In genomic region chr6:137906020-137906472, GRCh38 we compare ENCODE assay signal across 29 cellular contexts. TPM values are rescaled to one million over a fixed set of nuclear protein-coding genes. Genes with fewer than 3 reads are reported as not detected.
DNase-seq lines count a peak whose midpoint lies in the region; ATAC-seq lines count a peak whose summit lies in the region.
"Had no signal": no experiment of that assay in that cellular context is flagged by ENCODE, and none has a peak within 500 bp of the region (broad histone marks: within the 10 kb centered on the region; RNA-seq: fewer than 3 reads in every experiment).

No MANE protein-coding gene starts in this region.

- no peak overlapping the region for H2AK5ac ChIP-seq in neuronal stem cell (ENCODE audit: low read depth, low read length)

- H2BK5ac ChIP-seq in neuronal stem cell (ENCODE audit: low read length), result no peak overlapping the region

- no peaks in the 10 kb centered on the region for H3K9me3 ChIP-seq in CD8-positive, alpha-beta memory T cell (ENCODE audit: low read length)
- no peaks in the 10 kb centered on the region for H3K9me3 ChIP-seq in neuronal stem cell (replicated peaks in 1 of 2; ENCODE audit: control insufficient read depth in 2 of 2, insufficient read depth in 1 of 2, low read depth in 1 of 2, low read length in 2 of 2)
- H3K9me3 ChIP-seq: testis had no signal

- no peak for ATAC-seq in activated CD4-positive, alpha-beta T cell treated with anti-CD3 and anti-CD28 coated beads for 36 hours
- ATAC-seq in activated naive CD8-positive, alpha-beta T cell treated with anti-CD3 and anti-CD28 coated beads, Interleukin-2, amount 50 U/mL, for 24 hours, result no peak
- ATAC-seq in GM21390 (IDR thresholded peaks at IDR 0.05; ENCODE audit: unreplicated experiment), result no peak
- ATAC-seq: left colon had no signal

- no peak overlapping the region for H3K4me2 ChIP-seq in neuronal stem cell (ENCODE audit: insufficient read depth, low read length, poor library complexity, severe bottlenecking)

- no peak overlapping the region for H2BK120ac ChIP-seq in neuronal stem cell (ENCODE audit: low read depth, low read length)

- no peak overlapping the region for H2BK15ac ChIP-seq in neuronal stem cell (ENCODE audit: low read length)

- H3K4me1 Mint-ChIP-seq in activated CD4-positive, alpha-beta T cell treated with anti-CD3 and anti-CD28 coated beads for 36 hours, result peaks cover 76% of the 10 kb centered on the region
- H3K4me1 Mint-ChIP-seq in activated naive CD8-positive, alpha-beta T cell treated with anti-CD3 and anti-CD28 coated beads, Interleukin-2, amount 50 U/mL, for 24 hours, result peaks cover 89% of the 10 kb centered on the region
- H3K4me1 Mint-ChIP-seq in CD8-positive, alpha-beta memory T cell, result peaks cover 19 to 34% (median 28%) of the 10 kb centered on the region in 3 donors

- H4K91ac ChIP-seq in neuronal stem cell (ENCODE audit: low read depth, low read length, poor library complexity), result no peak overlapping the region

- H3K27ac ChIP-seq in ACC112 (ENCODE audit: low read depth, low read length), result no peak overlapping the region
- no peak overlapping the region for H3K27ac ChIP-seq in CD8-positive, alpha-beta memory T cell (ENCODE audit: low read depth, low read length)
- H3K27ac ChIP-seq in neuronal stem cell (replicated peaks; ENCODE audit: low read length), result no peak overlapping the region
- H3K27ac ChIP-seq: SK-N-MC, testis had no signal

- H3K36me3 Mint-ChIP-seq in activated CD4-positive, alpha-beta T cell treated with anti-CD3 and anti-CD28 coated beads for 36 hours (ENCODE audit: low read depth), result peaks cover 3% of the 10 kb centered on the region
- no peaks in the 10 kb centered on the region for H3K36me3 Mint-ChIP-seq in activated naive CD8-positive, alpha-beta T cell treated with anti-CD3 and anti-CD28 coated beads, Interleukin-2, amount 50 U/mL, for 24 hours (ENCODE audit: low read depth)
- H3K36me3 Mint-ChIP-seq in CD8-positive, alpha-beta memory T cell, result no peaks in the 10 kb centered on the region
- H3K36me3 Mint-ChIP-seq: CD4-positive, alpha-beta memory T cell; immature natural killer cell had no signal

- no peak overlapping the region for H3K23ac ChIP-seq in neuronal stem cell (ENCODE audit: low read depth, low read length, poor library complexity)

- peak overlapping the region; percentile 10 for H3K4me3 Mint-ChIP-seq in activated CD4-positive, alpha-beta T cell treated with anti-CD3 and anti-CD28 coated beads for 36 hours
- H3K4me3 Mint-ChIP-seq in activated naive CD8-positive, alpha-beta T cell treated with anti-CD3 and anti-CD28 coated beads, Interleukin-2, amount 50 U/mL, for 24 hours, result no peak overlapping the region
- no peak overlapping the region for H3K4me3 Mint-ChIP-seq in CD8-positive, alpha-beta memory T cell

- peak overlapping the region; percentile 77 for H3K27ac Mint-ChIP-seq in activated CD4-positive, alpha-beta T cell treated with anti-CD3 and anti-CD28 coated beads for 36 hours
- peak overlapping the region; percentile 99 for H3K27ac Mint-ChIP-seq in activated naive CD8-positive, alpha-beta T cell treated with anti-CD3 and anti-CD28 coated beads, Interleukin-2, amount 50 U/mL, for 24 hours
- H3K27ac Mint-ChIP-seq in CD8-positive, alpha-beta memory T cell, result no peak overlapping the region

- H3K4me1 ChIP-seq in ACC112 (ENCODE audit: control insufficient read depth, insufficient read depth, low read length, unreplicated experiment) (no peaks in the 10 kb centered on the region), neuronal stem cell (ENCODE audit: control insufficient read depth in 2 of 2, insufficient read depth in 1 of 2, low read depth in 1 of 2, low read length in 2 of 2) (no peaks in the 10 kb centered on the region)
- H3K4me1 ChIP-seq in CD8-positive, alpha-beta memory T cell (ENCODE audit: insufficient read depth, low read length), result peaks cover 7% of the 10 kb centered on the region
- H3K4me1 ChIP-seq: testis had no signal

- no peak overlapping the region for H3K4ac ChIP-seq in neuronal stem cell (ENCODE audit: low read length)

- no peaks in the 10 kb centered on the region for H3K79me1 ChIP-seq in neuronal stem cell (ENCODE audit: low read depth, low read length)

- no peak overlapping the region for H3K14ac ChIP-seq in neuronal stem cell (ENCODE audit: low read length)

- H3K4me3 ChIP-seq in ACC112 (ENCODE audit: low read depth, low read length) (no peak overlapping the region), neuronal stem cell (ENCODE audit: low read length in 2 of 2) (no peak overlapping the region)
- H3K4me3 ChIP-seq in CD8-positive, alpha-beta memory T cell (ENCODE audit: low read length), result no peak overlapping the region
- H3K4me3 ChIP-seq: SK-N-MC, testis had no signal

- CTCF ChIA-PET in activated CD4-positive, alpha-beta T cell treated with anti-CD3 and anti-CD28 coated beads for 36 hours (lab: Charles Lee), result interaction anchor here (1.2 kb wide), 1 partner anchor 18 kb away, joined by 4 read pairs; no protein-coding TSS in a partner anchor
- CTCF ChIA-PET in CD8-positive, alpha-beta memory T cell (lab: Charles Lee), result no interaction called here

- DNase-seq in activated CD4-positive, alpha-beta T cell treated with anti-CD3 and anti-CD28 coated beads for 36 hours, result no peak
- no peak for DNase-seq in activated CD4-positive, alpha-beta T cell treated with anti-CD3 and anti-CD28 coated beads for 1 hour
- DNase-seq in OCI-M1 (lab: John Stamatoyannopoulos, UW) (peak; percentile 63), neuronal stem cell (ENCODE audit: low spot score) (no peak)
- no peak for DNase-seq in activated naive CD8-positive, alpha-beta T cell treated with anti-CD3 and anti-CD28 coated beads, Interleukin-2, amount 50 U/mL, for 24 hours
- DNase-seq in CD8-positive, alpha-beta memory T cell, result no peak
- DNase-seq: 8988T; activated CD4-positive, CD25-positive, alpha-beta regulatory T cell treated with anti-CD3 and anti-CD28 coated beads, Interleukin-2, amount 50 U/mL, for 72 hours; activated gamma-delta T cell; amygdala; CD4-positive, alpha-beta memory T cell; DMS 273 treated with DMSO at 0.1 percent for 48 hours; HCEC 1CT; hypothalamus; immature natural killer cell; KG1; left colon; mammary epithelial cell; MM.1S; NCI-H1417 treated with DMSO at 0.1 percent for 48 hours; NCI-H748 treated with DMSO at 0.1 percent for 48 hours; posterior cingulate gyrus; right cardiac atrium; stimulated activated CD4-positive, alpha-beta T cell treated with anti-CD3 and anti-CD28 coated beads, Interleukin-4, amount 100 ng/mL, for 24 hours; stimulated activated naive B cell treated with anti-CD40 and anti-IgM and Interleukin-4, amounts not matched to agents 10 μg/mL and 1 μg/mL and 100 μg/mL, for 72 hours; testis had no signal

- no peaks in the 10 kb centered on the region for H3K27me3 Mint-ChIP-seq in activated CD4-positive, alpha-beta T cell treated with anti-CD3 and anti-CD28 coated beads for 36 hours
- H3K27me3 Mint-ChIP-seq in activated naive CD8-positive, alpha-beta T cell treated with anti-CD3 and anti-CD28 coated beads, Interleukin-2, amount 50 U/mL, for 24 hours, result no peaks in the 10 kb centered on the region
- H3K27me3 Mint-ChIP-seq in CD8-positive, alpha-beta memory T cell, result peaks cover 3 to 33% of the 10 kb centered on the region in 2 donors
- H3K27me3 Mint-ChIP-seq: stimulated activated naive B cell treated with anti-CD40 and anti-IgM and Interleukin-4, amounts not matched to agents 10 μg/mL and 1 μg/mL and 100 μg/mL, for 72 hours had no signal

- no peak overlapping the region for H2BK12ac ChIP-seq in neuronal stem cell (ENCODE audit: low read length)

- WGBS in neuronal stem cell (ENCODE audit: extremely low coverage in 2 of 2, insufficient read length in 2 of 2, insufficient replicate concordance in 1 of 2), 2 donors, result no CpG with 5 or more reads among the region's 1 CpG

- no peaks in the 10 kb centered on the region for H3K36me3 ChIP-seq in ACC112 (ENCODE audit: insufficient read depth, low read length)
- no peaks in the 10 kb centered on the region for H3K36me3 ChIP-seq in CD8-positive, alpha-beta memory T cell (ENCODE audit: insufficient read depth, low read length)
- H3K36me3 ChIP-seq in neuronal stem cell (replicated peaks in 1 of 2; ENCODE audit: control insufficient read depth in 2 of 2, insufficient read depth in 2 of 2, low read length in 2 of 2), result no peaks in the 10 kb centered on the region

- H2AFZ ChIP-seq in ACC112 (ENCODE audit: low read length, unreplicated experiment) (peak overlapping the region; percentile 13), neuronal stem cell (ENCODE audit: low read length) (no peak overlapping the region)

- POLR2A ChIA-PET in activated CD4-positive, alpha-beta T cell treated with anti-CD3 and anti-CD28 coated beads for 36 hours (lab: Charles Lee), result interaction anchor here (1.5 kb wide), 1 partner anchor 28 kb away, joined by 5 read pairs; no protein-coding TSS in a partner anchor
- POLR2A ChIA-PET in CD8-positive, alpha-beta memory T cell (lab: Charles Lee), result no interaction called here

- no peaks in the 10 kb centered on the region for H3K79me2 ChIP-seq in ACC112 (ENCODE audit: control insufficient read depth, insufficient read depth, low read length, unreplicated experiment)

- H3K27me3 ChIP-seq in ACC112 (ENCODE audit: insufficient read depth, low read length) (no peaks in the 10 kb centered on the region), neuronal stem cell (ENCODE audit: control insufficient read depth in 3 of 3, insufficient read depth in 3 of 3, low read depth in 1 of 3, low read length in 3 of 3) (no peaks in the 10 kb centered on the region)
- H3K27me3 ChIP-seq in CD8-positive, alpha-beta memory T cell (ENCODE audit: insufficient read depth, low read length, poor library complexity, severe bottlenecking), result no peaks in the 10 kb centered on the region
- H3K27me3 ChIP-seq: testis had no signal

- no peak overlapping the region for H4K8ac ChIP-seq in neuronal stem cell (ENCODE audit: low read depth, low read length)

- H3K18ac ChIP-seq in neuronal stem cell (ENCODE audit: low read length), result no peak overlapping the region

- no peak overlapping the region for H3K9ac ChIP-seq in neuronal stem cell (ENCODE audit: low read depth, low read length, poor library complexity)

- no peaks in the 10 kb centered on the region for H3K9me3 Mint-ChIP-seq in activated CD4-positive, alpha-beta T cell treated with anti-CD3 and anti-CD28 coated beads for 36 hours (ENCODE audit: low read depth)
- H3K9me3 Mint-ChIP-seq in activated naive CD8-positive, alpha-beta T cell treated with anti-CD3 and anti-CD28 coated beads, Interleukin-2, amount 50 U/mL, for 24 hours, result peaks cover 13% of the 10 kb centered on the region
- no peaks in the 10 kb centered on the region for H3K9me3 Mint-ChIP-seq in CD8-positive, alpha-beta memory T cell
- H3K9me3 Mint-ChIP-seq: CD4-positive, alpha-beta memory T cell; immature natural killer cell had no signal

- intact Hi-C loops in activated CD4-positive, alpha-beta T cell treated with anti-CD3 and anti-CD28 coated beads for 36 hours (cut with DNase I, micrococcal nuclease), result no loop called here

RNA-seq across cellular contexts. Expression of gene TNFAIP3, which starts 39.0 kb away (rescaled TPM):
- total RNA-seq in activated CD4-positive, alpha-beta T cell treated with anti-CD3 and anti-CD28 coated beads for 36 hours, result 100 to 1,000 TPM; 284 to 371 TPM
- 100 to 1,000 TPM; 267 to 298 TPM for total RNA-seq in CD8-positive, alpha-beta memory T cell
- polyA plus RNA-seq in CD8-positive, alpha-beta memory T cell, result 127 TPM
- 4.0 TPM for polyA plus RNA-seq in neuronal stem cell (2013, experiment 1 of 2)
- 4.6 TPM for polyA plus RNA-seq in neuronal stem cell (2013, experiment 2 of 2)

Comparison
In these comparisons a context has a peak if more than half of its experiments do, and no peak if none do; other contexts are left out.
1. H3K27ac Mint-ChIP-seq: peak in activated CD4-positive, alpha-beta T cell treated with anti-CD3 and anti-CD28 coated beads for 36 hours (single experiment) and activated naive CD8-positive, alpha-beta T cell treated with anti-CD3 and anti-CD28 coated beads, Interleukin-2, amount 50 U/mL, for 24 hours (single experiment); none in CD8-positive, alpha-beta memory T cell (0 of 8).